22 cellular contexts compared by ENCODE assay signal in genomic region chr1:153699768-153700167, GRCh38. TPM values are rescaled to one million over a fixed set of nuclear protein-coding genes. Genes with fewer than 3 reads are reported as not detected.
A peak's percentile ranks its signal among the peaks of the same experiment; 100 is the strongest.
DNase-seq lines count a peak whose midpoint lies in the region; ATAC-seq and TF ChIP-seq lines count a peak whose summit lies in the region.
"Had no signal": no experiment of that assay in that cellular context is flagged by ENCODE, and none has a peak within 500 bp of the region (broad histone marks: within the 10 kb centered on the region; RNA-seq: fewer than 3 reads in every experiment).

No MANE protein-coding gene starts in this region.

- intact Hi-C loops in heart right ventricle (cut with DNase I) (loop anchor here in 3 of 10 donors (2.0 to 5.0 kb wide), 4 partner anchors 21 to 73 kb away; no protein-coding TSS in a partner anchor), heart left ventricle (cut with DNase I) (loop anchor here in 2 of 10 donors (2.0 to 5.0 kb wide), 3 partner anchors 27 to 53 kb away; no protein-coding TSS in a partner anchor), esophagus muscularis mucosa (cut with DNase I) (no loop called here), psoas muscle (cut with DNase I) (no loop called here), uterus (cut with DNase I; ENCODE audit: low total_unique reads) (no loop called here), MCF 10A (cut with micrococcal nuclease) (loop anchor here (1.0 kb wide), 1 partner anchor 22 kb away; no protein-coding TSS in a partner anchor)

- H3K36me3 ChIP-seq in heart right ventricle (no peaks in the 10 kb centered on the region), heart left ventricle (no peaks in the 10 kb centered on the region), esophagus muscularis mucosa (no peaks in the 10 kb centered on the region), psoas muscle (ENCODE audit: insufficient read depth in 1 of 2, low read depth in 1 of 2) (no peaks in the 10 kb centered on the region), uterus (no peaks in the 10 kb centered on the region)
- H3K36me3 ChIP-seq: Peyer's patch, SJCRH30 had no signal

- H3K9me3 Mint-ChIP-seq in MCF 10A (ENCODE audit: unreplicated experiment), result no peaks in the 10 kb centered on the region
- H3K9me3 Mint-ChIP-seq: CD8-positive, alpha-beta T cell had no signal

- DNase-seq in heart right ventricle (no peak), heart left ventricle (no peak), esophagus muscularis mucosa (ENCODE audit: extremely low spot score) (no peak), psoas muscle (no peak), uterus (no peak), MCF 10A (ENCODE audit: unreplicated experiment) (no peak), NCI-H345 (lab: John Stamatoyannopoulos, UW) (no peak), activated T-cell treated with anti-CD3 and anti-CD28 coated beads for 4 hours (no peak)
- DNase-seq: 8988T; AML-193; C1 segment of cervical spinal cord; CD8-positive, alpha-beta T cell; NCI-H1105; NCI-H146; NCI-H2029; NCI-H524 treated with DMSO at 0.1 percent for 48 hours; NCI-H82; Peyer's patch; SJCRH30 had no signal

- peak overlapping the region in 8 of 10 donors; percentile 82 to 96 (median 90) for H3K27ac ChIP-seq in heart right ventricle
- peak overlapping the region in 4 of 12 donors; percentile 85 to 98 (median 92) for H3K27ac ChIP-seq in heart left ventricle
- H3K27ac ChIP-seq in esophagus muscularis mucosa (replicated peaks in 1 of 4), result peak overlapping the region in 3 of 4 donors; percentile 89 to 95 (median 89)
- peak overlapping the region; percentile 64 for H3K27ac ChIP-seq in psoas muscle
- H3K27ac ChIP-seq in uterus, result peak overlapping the region; percentile 95 to 96
- H3K27ac ChIP-seq: KMS-11, SJCRH30 had no signal

- H3K9me3 ChIP-seq in heart right ventricle (no peaks in the 10 kb centered on the region), heart left ventricle (no peaks in the 10 kb centered on the region), esophagus muscularis mucosa (no peaks in the 10 kb centered on the region), psoas muscle (no peaks in the 10 kb centered on the region), uterus (no peaks in the 10 kb centered on the region)
- H3K9me3 ChIP-seq: Peyer's patch, SJCRH30 had no signal

- CTCF ChIA-PET in MCF 10A (lab: Yijun Ruan, JAX), result interaction anchor here (1.3 kb wide), 1 partner anchor 22 kb away, joined by 8 read pairs; no protein-coding TSS in a partner anchor

- ATAC-seq in heart right ventricle (no peak), heart left ventricle (no peak), psoas muscle (no peak)
- ATAC-seq: CD8-positive, alpha-beta T cell had no signal

- no peak for TF ChIP-seq POLR2A in heart left ventricle (IDR thresholded peaks at IDR 0.05)
- no peak for TF ChIP-seq POLR2A in esophagus muscularis mucosa (IDR thresholded peaks at IDR 0.05; ENCODE audit: low read depth)
- TF ChIP-seq POLR2A in uterus (IDR thresholded peaks at IDR 0.05), result no peak

- TF ChIP-seq CTCF in heart right ventricle (IDR thresholded peaks at IDR 0.05) (no peak), heart left ventricle (IDR thresholded peaks at IDR 0.05) (no peak), esophagus muscularis mucosa (IDR thresholded peaks at IDR 0.05) (no peak), psoas muscle (IDR thresholded peaks at IDR 0.05) (no peak), uterus (IDR thresholded peaks at IDR 0.05) (no peak), MCF 10A (IDR thresholded peaks at IDR 0.05; ENCODE audit: unreplicated experiment) (no peak)

- H3K27me3 Mint-ChIP-seq in MCF 10A (ENCODE audit: insufficient read depth, unreplicated experiment), result no peaks in the 10 kb centered on the region

- H3K36me3 Mint-ChIP-seq in MCF 10A (ENCODE audit: insufficient read depth, unreplicated experiment), result no peaks in the 10 kb centered on the region
- H3K36me3 Mint-ChIP-seq: CD8-positive, alpha-beta T cell had no signal

- H3K27me3 ChIP-seq in heart right ventricle, result no peaks in the 10 kb centered on the region
- H3K27me3 ChIP-seq in heart left ventricle, result no peaks in the 10 kb centered on the region
- H3K27me3 ChIP-seq in esophagus muscularis mucosa, result no peaks in the 10 kb centered on the region
- H3K27me3 ChIP-seq in psoas muscle (ENCODE audit: insufficient read depth in 3 of 3, low read length in 2 of 3), result no peaks in the 10 kb centered on the region
- no peaks in the 10 kb centered on the region for H3K27me3 ChIP-seq in uterus
- H3K27me3 ChIP-seq: Peyer's patch, SJCRH30 had no signal

- POLR2A ChIA-PET in MCF 10A (lab: Yijun Ruan, JAX), result interaction anchor here (1.5 kb wide), 1 partner anchor 11 kb away, joined by 4 read pairs; no protein-coding TSS in a partner anchor

- BruUV-seq in MCF 10A (replicated peaks; lab: Mats Ljungman, UMichigan), result no TSS peak

- H3K4me1 ChIP-seq in heart right ventricle (peaks cover 11 to 36% (median 30%) of the 10 kb centered on the region in 9 donors), heart left ventricle (peaks cover 11 to 37% (median 24%) of the 10 kb centered on the region in 12 donors), esophagus muscularis mucosa (peaks cover 33 to 38% (median 36%) of the 10 kb centered on the region in 4 donors), psoas muscle (peaks cover 6% of the 10 kb centered on the region), uterus (peaks cover 0 to 15% of the 10 kb centered on the region in 2 donors)
- H3K4me1 ChIP-seq: Peyer's patch, SJCRH30 had no signal

- H3K27ac Mint-ChIP-seq in MCF 10A (ENCODE audit: low read depth, unreplicated experiment), result no peak overlapping the region
- H3K27ac Mint-ChIP-seq: CD8-positive, alpha-beta T cell had no signal

- H3K4me1 Mint-ChIP-seq in MCF 10A (ENCODE audit: insufficient read depth, unreplicated experiment), result peaks cover 17% of the 10 kb centered on the region

- WGBS in heart right ventricle, 2 donors, result 91 to 95% methylated on average over 6 of the region's 6 CpGs
- 88 to 96% (median 94%) methylated on average over 6 of the region's 6 CpGs for WGBS in heart left ventricle, 4 donors
- 91% methylated on average over 6 of the region's 6 CpGs for WGBS in esophagus muscularis mucosa
- 88 to 93% (median 91%) methylated on average over 6 of the region's 6 CpGs for WGBS in psoas muscle, 3 donors

- no peak for TF ChIP-seq EP300 in esophagus muscularis mucosa (IDR thresholded peaks at IDR 0.05)

- H3K4me3 ChIP-seq in heart right ventricle (no peak overlapping the region), heart left ventricle (no peak overlapping the region), esophagus muscularis mucosa (no peak overlapping the region), psoas muscle (no peak overlapping the region), uterus (no peak overlapping the region)
- H3K4me3 ChIP-seq: Peyer's patch, SJCRH30 had no signal

- no peak overlapping the region for H3K4me3 Mint-ChIP-seq in MCF 10A (ENCODE audit: unreplicated experiment)
- H3K4me3 Mint-ChIP-seq: CD8-positive, alpha-beta T cell had no signal

RNA-seq across cellular contexts. Expression of gene NPR1, which starts 21.3 kb away (rescaled TPM):
- total RNA-seq in heart right ventricle (10 to 100 TPM in 6 of 10 donors, 1 to 10 TPM in 4; 8.0 to 24.3 (median 10.4) TPM), heart left ventricle (10 to 100 TPM in 6 of 9 donors, 1 to 10 TPM in 3; 7.1 to 26.9 (median 12.0) TPM), esophagus muscularis mucosa (10 to 100 TPM; 24.9 to 67.1 (median 49.8) TPM), psoas muscle (10 to 100 TPM in 2 of 4 donors, 1 to 10 TPM in 2; 7.0 to 11.1 (median 8.7) TPM), uterus (10 to 100 TPM; 34.1 to 74.0 (median 50.8) TPM), MCF 10A (2022) (not detected in 2 replicates)
- polyA plus RNA-seq in heart right ventricle (10 to 100 TPM; 24.3 to 29.0 TPM), heart left ventricle (10 to 100 TPM; 12.2 to 26.6 TPM), psoas muscle (10 to 100 TPM in 1 of 3 donors, 1 to 10 TPM in 2; 4.5 to 10.4 (median 8.5) TPM)
- total RNA-seq: CD8-positive, alpha-beta T cell; H4; OCI-LY7 had no signal

RNA-seq across cellular contexts. Expression of gene INTS3, which starts 28.1 kb away (rescaled TPM):
- total RNA-seq in heart right ventricle (10 to 100 TPM; 25.4 to 32.8 (median 31.1) TPM), heart left ventricle (10 to 100 TPM; 19.6 to 33.2 (median 30.7) TPM), esophagus muscularis mucosa (10 to 100 TPM; 32.3 to 45.5 (median 38.9) TPM), psoas muscle (10 to 100 TPM; 17.8 to 29.0 (median 22.8) TPM), uterus (10 to 100 TPM; 35.9 to 70.1 (median 61.3) TPM), MCF 10A (2022) (68.7 and 88.3 TPM in 2 replicates)
- polyA plus RNA-seq in heart right ventricle (10 to 100 TPM; 30.8 to 46.1 TPM), heart left ventricle (10 to 100 TPM; 21.9 to 41.8 TPM), psoas muscle (10 to 100 TPM; 11.3 to 24.3 (median 15.8) TPM)

RNA-seq across cellular contexts. Expression of gene ILF2, which starts 29.0 kb away (rescaled TPM):
- total RNA-seq in heart right ventricle (10 to 100 TPM; 61.1 to 87.3 (median 70.8) TPM), heart left ventricle (10 to 100 TPM; 65.0 to 92.3 (median 74.2) TPM), esophagus muscularis mucosa (100 to 1,000 TPM in 1 of 4 donors, 10 to 100 TPM in 3; 43.6 to 102 (median 64.7) TPM), psoas muscle (100 to 1,000 TPM in 1 of 4 donors, 10 to 100 TPM in 3; 71.7 to 102 (median 98.2) TPM), uterus (100 to 1,000 TPM in 3 of 4 donors, 10 to 100 TPM in 1; 82.7 to 252 (median 111) TPM), MCF 10A (2022) (348 and 374 TPM in 2 replicates)
- polyA plus RNA-seq in heart right ventricle (100 to 1,000 TPM in 1 of 2 donors, 10 to 100 TPM in 1; 17.3 to 114 TPM), heart left ventricle (100 to 1,000 TPM in 1 of 2 donors, 10 to 100 TPM in 1; 22.1 to 163 TPM), psoas muscle (100 to 1,000 TPM in 2 of 3 donors, 10 to 100 TPM in 1; 82.4 to 158 (median 142) TPM)

RNA-seq across cellular contexts. Expression of gene SNAPIN, which starts 41.3 kb away (rescaled TPM):
- total RNA-seq in heart right ventricle, result 10 to 100 TPM; 56.7 to 83.3 (median 73.4) TPM
- polyA plus RNA-seq in heart right ventricle, result 10 to 100 TPM; 38.6 to 54.4 TPM
- total RNA-seq in heart left ventricle, result 10 to 100 TPM; 53.7 to 88.7 (median 70.8) TPM
- 10 to 100 TPM; 57.7 to 58.9 TPM for polyA plus RNA-seq in heart left ventricle
- 10 to 100 TPM; 47.8 to 71.9 (median 63.3) TPM for total RNA-seq in esophagus muscularis mucosa
- 10 to 100 TPM; 53.9 to 72.0 (median 58.5) TPM for total RNA-seq in psoas muscle
- 100 to 1,000 TPM in 1 of 3 donors, 10 to 100 TPM in 2; 51.7 to 102 (median 60.4) TPM for polyA plus RNA-seq in psoas muscle
- total RNA-seq in uterus, result 100 to 1,000 TPM in 1 of 4 donors, 10 to 100 TPM in 3; 35.5 to 101 (median 71.3) TPM
- 55.9 and 63.7 TPM in 2 replicates for total RNA-seq in MCF 10A (2022)
